ENCODE assay signal across 14 cellular contexts in the genomic region with DNA sequence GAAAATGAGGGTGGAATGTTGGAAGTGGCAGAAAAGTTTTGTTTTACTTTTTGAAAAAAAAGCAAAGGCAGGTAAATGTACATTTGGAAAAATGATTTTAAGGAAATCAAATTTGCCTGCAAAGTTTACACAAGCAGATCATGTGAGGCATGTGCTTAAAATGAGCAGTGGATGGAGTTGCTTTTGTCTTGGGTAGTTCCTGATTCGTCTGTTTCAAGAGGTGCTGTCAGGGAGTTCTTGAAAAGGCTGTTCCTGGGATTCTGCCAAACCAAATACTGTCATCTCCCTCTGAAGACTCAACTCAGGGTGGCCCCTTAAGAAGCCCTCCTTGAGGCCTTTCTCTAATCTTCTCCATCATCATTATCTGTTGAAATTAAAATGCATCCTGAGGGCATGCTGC. TPM values are rescaled to one million over a fixed set of nuclear protein-coding genes. Genes with fewer than 3 reads are reported as not detected.
"Had no signal": no experiment of that assay in that cellular context is flagged by ENCODE, and none has a peak within 500 bp of the region (broad histone marks: within the 10 kb centered on the region; RNA-seq: fewer than 3 reads in every experiment).

No MANE protein-coding gene starts in this region.

- H3K36me3 Mint-ChIP-seq: activated naive CD4-positive, alpha-beta T cell treated with anti-CD3 and anti-CD28 coated beads, Interleukin-2, amount 10 ng/mL, durations not matched to agents 7 days and 5 days had no signal

- DNase-seq: activated naive CD4-positive, alpha-beta T cell treated with anti-CD3 and anti-CD28 coated beads, Interleukin-2, amount 10 ng/mL, durations not matched to agents 7 days and 5 days; adrenal gland; cortex of kidney; effector CD8-positive, alpha-beta T cell; kidney; left ventricle myocardium superior; sigmoid colon; stimulated activated CD4-positive, alpha-beta T cell treated with anti-CD3 and anti-CD28 coated beads, Interleukin-12 subunit alpha, Interleukin-12 subunit beta, amount 100 ng/mL, for 4 hours; stimulated activated naive CD4-positive, alpha-beta T cell treated with Interleukin-2 at 50 U/mL for 16 hours had no signal

- H3K27me3 Mint-ChIP-seq: central memory CD8-positive, alpha-beta T cell had no signal

- H3K4me1 ChIP-seq: adrenal gland had no signal

- H3K27ac Mint-ChIP-seq: activated naive CD4-positive, alpha-beta T cell treated with anti-CD3 and anti-CD28 coated beads, Interleukin-2, amount 10 ng/mL, durations not matched to agents 7 days and 5 days; activated T-helper 2 cell treated with anti-CD3 and anti-CD28 coated beads, Interferon-gamma antibody, Interleukin-2, Interleukin-4, amounts not matched to agents 10 μg/mL and 5 μg/mL and 100 μg/mL, durations not matched to agents 14 hours and 24 hours and 36 hours had no signal

- H3K9me3 ChIP-seq: adrenal gland, sigmoid colon had no signal

- H3K9me3 Mint-ChIP-seq: activated naive CD4-positive, alpha-beta T cell treated with anti-CD3 and anti-CD28 coated beads, Interleukin-2, amount 10 ng/mL, durations not matched to agents 7 days and 5 days; activated T-helper 2 cell treated with anti-CD3 and anti-CD28 coated beads, Interferon-gamma antibody, Interleukin-2, Interleukin-4, amounts not matched to agents 10 μg/mL and 5 μg/mL and 100 μg/mL, durations not matched to agents 14 hours and 24 hours and 36 hours; central memory CD8-positive, alpha-beta T cell had no signal

- H3K27me3 ChIP-seq: adrenal gland, hepatocyte, sigmoid colon had no signal

- H3K36me3 ChIP-seq: adrenal gland, sigmoid colon had no signal

- H3K4me3 ChIP-seq: adrenal gland, hepatocyte, sigmoid colon had no signal

- H3K4me3 Mint-ChIP-seq: activated naive CD4-positive, alpha-beta T cell treated with anti-CD3 and anti-CD28 coated beads, Interleukin-2, amount 10 ng/mL, durations not matched to agents 7 days and 5 days; central memory CD8-positive, alpha-beta T cell had no signal

- ATAC-seq: left ventricle myocardium superior had no signal

- H3K4me1 Mint-ChIP-seq: activated naive CD4-positive, alpha-beta T cell treated with anti-CD3 and anti-CD28 coated beads, Interleukin-2, amount 10 ng/mL, durations not matched to agents 7 days and 5 days; central memory CD8-positive, alpha-beta T cell had no signal

- H3K27ac ChIP-seq: adrenal gland, hepatocyte, sigmoid colon had no signal

RNA-seq across cellular contexts. Expression of gene TACR1, which starts 59.0 kb away (rescaled TPM):
- total RNA-seq: activated T-helper 2 cell treated with anti-CD3 and anti-CD28 coated beads, Interferon-gamma antibody, Interleukin-2, Interleukin-4, amounts not matched to agents 10 μg/mL and 5 μg/mL and 100 μg/mL, durations not matched to agents 14 hours and 24 hours and 36 hours; osteocyte; pulmonary artery endothelial cell had no signal
